Comparison of ENCODE assay signal across 23 cellular contexts in the genomic region with DNA sequence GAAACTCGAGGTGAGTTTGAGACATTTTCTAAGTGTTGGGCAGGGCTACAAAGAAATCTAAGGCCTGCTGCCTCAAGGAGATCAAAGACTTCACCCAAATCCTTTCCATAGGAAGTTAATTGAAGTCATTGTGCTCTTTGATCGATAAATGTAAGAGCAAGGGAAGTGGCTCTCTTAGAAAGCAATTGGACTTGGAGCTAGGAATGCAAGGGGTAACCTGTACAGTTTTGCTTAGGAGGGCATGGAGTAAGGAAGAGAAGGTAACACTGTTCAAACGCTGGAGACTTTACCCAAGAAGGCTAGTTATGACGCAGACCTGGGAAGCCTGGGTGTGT.
A peak's percentile ranks its signal among the peaks of the same experiment; 100 is the strongest.
DNase-seq lines count a peak whose midpoint lies in the region; ATAC-seq and TF ChIP-seq lines count a peak whose summit lies in the region.
"Had no signal": no experiment of that assay in that cellular context is flagged by ENCODE, and none has a peak within 500 bp of the region (broad histone marks: within the 10 kb centered on the region; RNA-seq: fewer than 3 reads in every experiment).

No MANE protein-coding gene starts in this region.

- H3K4me1 ChIP-seq in Caco-2 (peaks cover 59% of the 10 kb centered on the region), PC-9 (replicated peaks; ENCODE audit: insufficient read depth) (peaks cover 46% of the 10 kb centered on the region), hepatocyte (ENCODE audit: insufficient read depth) (peaks cover 15% of the 10 kb centered on the region)
- H3K4me1 ChIP-seq: A549; BLaER1 treated with 17β-estradiol and CSF1 and Interleukin-3, amounts not matched to agents 10 nM and 100 nM had no signal

- 60% methylated on average over 4 of the region's 4 CpGs for WGBS in hepatocyte (ENCODE audit: low lambda C conversion rate, missing lambda C conversion rate)

- H3K27ac ChIP-seq in PC-9, result peak overlapping the region; percentile 96
- H3K27ac ChIP-seq in hepatocyte, result peak overlapping the region; percentile 66
- H3K27ac ChIP-seq: A549; BLaER1 treated with 17β-estradiol and CSF1 and Interleukin-3, amounts not matched to agents 10 nM and 100 nM had no signal

- H3K4me2 ChIP-seq in PC-9 (peak overlapping the region; percentile 61), hepatocyte (no peak overlapping the region)
- H3K4me2 ChIP-seq: A549; BLaER1 treated with 17β-estradiol and CSF1 and Interleukin-3, amounts not matched to agents 10 nM and 100 nM; GM23338 had no signal

- POLR2A ChIA-PET in Caco-2 (lab: Charles Lee), result no interaction called here
- POLR2A ChIA-PET in PC-9 (lab: Charles Lee; ENCODE audit: unreplicated experiment), result no interaction called here

- TF ChIP-seq CTCF in Caco-2 (IDR thresholded peaks at IDR 0.05; ENCODE audit: insufficient read depth in 1 of 2, low read depth in 1 of 2, low read length in 1 of 2, severe bottlenecking in 1 of 2, unreplicated experiment in 1 of 2), result no peak
- no peak for TF ChIP-seq CTCF in PC-9 (conservative IDR thresholded peaks at IDR 0.05)
- TF ChIP-seq CTCF in hepatocyte (IDR thresholded peaks at IDR 0.05; ENCODE audit: poor library complexity), result no peak
- TF ChIP-seq CTCF in neural crest cell (conservative IDR thresholded peaks at IDR 0.05), result no peak

- BruUV-seq in Caco-2 (replicated peaks; lab: Mats Ljungman, UMichigan) (no TSS peak), PC-9 (replicated peaks; lab: Mats Ljungman, UMichigan) (no TSS peak)

- peaks cover 5% of the 10 kb centered on the region for H3K36me3 Mint-ChIP-seq in Caco-2 (ENCODE audit: insufficient read depth, unreplicated experiment)
- peaks cover 6% of the 10 kb centered on the region for H3K36me3 Mint-ChIP-seq in neural crest cell (ENCODE audit: low read depth)
- H3K36me3 Mint-ChIP-seq in activated CD4-positive, alpha-beta T cell treated with anti-CD3 and anti-CD28 coated beads, Interleukin-2, amount 10 ng/mL, durations not matched to agents 24 days and 14 days (ENCODE audit: low read depth), result no peaks in the 10 kb centered on the region
- H3K36me3 Mint-ChIP-seq: CD14-positive monocyte; CD8-positive, alpha-beta memory T cell had no signal

- H3K27me3 ChIP-seq in Caco-2 (replicated peaks; ENCODE audit: control insufficient read depth, insufficient read depth, low read length) (no peaks in the 10 kb centered on the region), PC-9 (ENCODE audit: insufficient read depth, low read depth) (no peaks in the 10 kb centered on the region), hepatocyte (no peaks in the 10 kb centered on the region)
- H3K27me3 ChIP-seq: BE2C; BLaER1 treated with 17β-estradiol and CSF1 and Interleukin-3, amounts not matched to agents 10 nM and 100 nM had no signal

- H3K27me3 Mint-ChIP-seq in Caco-2 (ENCODE audit: insufficient read depth, unreplicated experiment) (no peaks in the 10 kb centered on the region), neural crest cell (ENCODE audit: low read depth) (no peaks in the 10 kb centered on the region)
- H3K27me3 Mint-ChIP-seq in activated CD4-positive, alpha-beta T cell treated with anti-CD3 and anti-CD28 coated beads, Interleukin-2, amount 10 ng/mL, durations not matched to agents 24 days and 14 days, result peaks cover 5% of the 10 kb centered on the region

- H3K27ac Mint-ChIP-seq in Caco-2 (ENCODE audit: unreplicated experiment) (peak overlapping the region; percentile 85), neural crest cell (ENCODE audit: unreplicated experiment) (peak overlapping the region; percentile 76)
- no peak overlapping the region for H3K27ac Mint-ChIP-seq in activated CD4-positive, alpha-beta T cell treated with anti-CD3 and anti-CD28 coated beads, Interleukin-2, amount 10 ng/mL, durations not matched to agents 24 days and 14 days
- H3K27ac Mint-ChIP-seq: CD14-positive monocyte; CD4-positive, alpha-beta T cell; CD8-positive, alpha-beta memory T cell; GM23338; H9; HFFc6 had no signal

- H3K36me3 ChIP-seq in Caco-2 (ENCODE audit: control insufficient read depth, insufficient read depth, low read length) (no peaks in the 10 kb centered on the region), PC-9 (ENCODE audit: low read depth) (no peaks in the 10 kb centered on the region), hepatocyte (replicated peaks; ENCODE audit: insufficient read depth, low read depth) (no peaks in the 10 kb centered on the region)
- H3K36me3 ChIP-seq: BE2C; BLaER1 treated with 17β-estradiol and CSF1 and Interleukin-3, amounts not matched to agents 10 nM and 100 nM had no signal

- H3K4me3 ChIP-seq in Caco-2 (ENCODE audit: low read depth, low read length), result no peak overlapping the region
- no peak overlapping the region for H3K4me3 ChIP-seq in PC-9
- H3K4me3 ChIP-seq in hepatocyte, result no peak overlapping the region
- H3K4me3 ChIP-seq: A549; BLaER1 treated with 17β-estradiol and CSF1 and Interleukin-3, amounts not matched to agents 10 nM and 100 nM; GM23338 had no signal

- peaks cover 34% of the 10 kb centered on the region for H3K9me3 Mint-ChIP-seq in Caco-2 (ENCODE audit: unreplicated experiment)
- H3K9me3 Mint-ChIP-seq in neural crest cell, result peaks cover 10% of the 10 kb centered on the region
- H3K9me3 Mint-ChIP-seq in activated CD4-positive, alpha-beta T cell treated with anti-CD3 and anti-CD28 coated beads, Interleukin-2, amount 10 ng/mL, durations not matched to agents 24 days and 14 days, result peaks cover 4% of the 10 kb centered on the region

- no peaks in the 10 kb centered on the region for H3K9me2 ChIP-seq in PC-9 (ENCODE audit: insufficient read depth)
- H3K9me2 ChIP-seq in hepatocyte (replicated peaks; ENCODE audit: insufficient read depth), result no peaks in the 10 kb centered on the region

- H3K9me3 ChIP-seq in Caco-2 (no peaks in the 10 kb centered on the region; the same call in 1 of the 2 replicates), PC-9 (ENCODE audit: insufficient read depth, low read depth) (peaks cover 10% of the 10 kb centered on the region; the same call in 1 of the 2 replicates), hepatocyte (ENCODE audit: low read depth) (peaks cover 5% of the 10 kb centered on the region)
- H3K9me3 ChIP-seq: A549, BE2C had no signal

- no peaks in the 10 kb centered on the region for H4K20me1 ChIP-seq in PC-9 (ENCODE audit: insufficient read depth)
- H4K20me1 ChIP-seq in hepatocyte (ENCODE audit: insufficient read depth, poor library complexity, severe bottlenecking), result no peaks in the 10 kb centered on the region
- H4K20me1 ChIP-seq: BLaER1 treated with 17β-estradiol and CSF1 and Interleukin-3, amounts not matched to agents 10 nM and 100 nM had no signal

- CTCF ChIA-PET in Caco-2 (lab: Charles Lee) (no interaction called here), PC-9 (lab: Charles Lee) (no interaction called here)

- H2AFZ ChIP-seq in PC-9 (no peak overlapping the region), hepatocyte (no peak overlapping the region)
- H2AFZ ChIP-seq: GM23338 had no signal

- no peak for ATAC-seq in GM19035 (IDR thresholded peaks at IDR 0.05; ENCODE audit: unreplicated experiment)
- no peak for ATAC-seq in HG03432 (IDR thresholded peaks at IDR 0.05; ENCODE audit: unreplicated experiment)
- ATAC-seq: A549, GM23338 had no signal

- peak overlapping the region; percentile 6 for H3K4me3 Mint-ChIP-seq in Caco-2 (ENCODE audit: unreplicated experiment)
- no peak overlapping the region for H3K4me3 Mint-ChIP-seq in neural crest cell
- H3K4me3 Mint-ChIP-seq in activated CD4-positive, alpha-beta T cell treated with anti-CD3 and anti-CD28 coated beads, Interleukin-2, amount 10 ng/mL, durations not matched to agents 24 days and 14 days, result no peak overlapping the region
- H3K4me3 Mint-ChIP-seq: CD14-positive monocyte; CD4-positive, alpha-beta T cell; CD8-positive, alpha-beta memory T cell; GM23338; H9; HFFc6 had no signal

- intact Hi-C loops in Caco-2 (cut with micrococcal nuclease; ENCODE audit: unreplicated experiment), result loop anchor here (1.0 to 5.0 kb wide), 4 partner anchors 163 to 447 kb away; no protein-coding TSS in a partner anchor
- intact Hi-C loops in PC-9 (cut with micrococcal nuclease; ENCODE audit: unreplicated experiment), result loop anchor here (10.0 kb wide), 1 partner anchor 325 kb away; no protein-coding TSS in a partner anchor
- intact Hi-C loops in activated CD4-positive, alpha-beta T cell treated with anti-CD3 and anti-CD28 coated beads, Interleukin-2, amount 10 ng/mL, durations not matched to agents 24 days and 14 days (cut with micrococcal nuclease), result no loop called here

- DNase-seq in Caco-2, result peak in 1 of 2 experiments; percentile 44
- no peak for DNase-seq in PC-9
- no peak for DNase-seq in hepatocyte (ENCODE audit: low spot score)
- no peak for DNase-seq in neural crest cell (ENCODE audit: low read depth, low spot score)
- no peak for DNase-seq in activated CD4-positive, alpha-beta T cell treated with anti-CD3 and anti-CD28 coated beads, Interleukin-2, amount 10 ng/mL, durations not matched to agents 24 days and 14 days
- no peak for DNase-seq in NCI-H1417 treated with DMSO at 0.1 percent for 48 hours (lab: John Stamatoyannopoulos, UW)
- DNase-seq: 8988T; ACHN; AML-193; BE2C; Calu3; CD4-positive, alpha-beta T cell; CD8-positive, alpha-beta memory T cell; DMS79 treated with DMSO at 0.1 percent for 48 hours; GF-D8; H9; HFFc6 had no signal

- peaks cover 39% of the 10 kb centered on the region for H3F3A ChIP-seq in PC-9 (ENCODE audit: insufficient read depth, low read depth)

- peaks cover 63% of the 10 kb centered on the region for H3K4me1 Mint-ChIP-seq in Caco-2 (ENCODE audit: low read depth, unreplicated experiment)
- H3K4me1 Mint-ChIP-seq in neural crest cell, result peaks cover 18% of the 10 kb centered on the region
- H3K4me1 Mint-ChIP-seq in activated CD4-positive, alpha-beta T cell treated with anti-CD3 and anti-CD28 coated beads, Interleukin-2, amount 10 ng/mL, durations not matched to agents 24 days and 14 days, result no peaks in the 10 kb centered on the region
- H3K4me1 Mint-ChIP-seq: CD14-positive monocyte; CD8-positive, alpha-beta memory T cell; GM23338 had no signal

- H3K79me2 ChIP-seq in PC-9 (ENCODE audit: low read depth) (no peaks in the 10 kb centered on the region), hepatocyte (no peaks in the 10 kb centered on the region)
